1 cellular context compared by ENCODE assay signal in the genomic region with DNA sequence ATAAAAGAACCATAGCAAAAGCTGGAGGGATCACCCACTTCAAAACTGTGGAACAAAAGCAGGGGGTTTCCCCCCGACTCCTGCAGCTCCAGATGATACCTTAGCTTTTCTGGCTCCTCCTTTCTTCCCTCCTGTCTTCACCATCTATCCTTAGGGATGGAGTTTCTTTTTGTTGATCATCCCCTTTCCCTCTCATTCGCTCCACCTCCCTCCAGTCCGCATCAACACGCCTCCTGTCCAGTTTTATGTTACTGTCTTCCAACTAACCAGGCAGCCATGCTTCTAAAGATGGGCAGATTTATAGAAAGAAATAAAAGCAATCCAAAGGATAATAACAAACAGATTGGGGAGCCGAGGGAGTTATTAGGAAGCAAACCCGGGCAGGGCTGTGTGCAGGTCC.
TF ChIP-seq lines count a peak whose summit lies in the region.

No MANE protein-coding gene starts in this region.

TF ChIP-seq in GM23338, 12 proteins besides CTCF, POLR2A, EP300 and RAD21:
- TF ChIP-seq CREB1 (CRISPR knock-in tag; IDR thresholded peaks at IDR 0.05; ENCODE audit: low read depth) (no peak), NANOG (IDR thresholded peaks at IDR 0.05; ENCODE audit: borderline replicate concordance) (no peak), STAT1 (IDR thresholded peaks at IDR 0.05; ENCODE audit: unreplicated experiment) (no peak)
- TF ChIP-seq, protein P1, sequence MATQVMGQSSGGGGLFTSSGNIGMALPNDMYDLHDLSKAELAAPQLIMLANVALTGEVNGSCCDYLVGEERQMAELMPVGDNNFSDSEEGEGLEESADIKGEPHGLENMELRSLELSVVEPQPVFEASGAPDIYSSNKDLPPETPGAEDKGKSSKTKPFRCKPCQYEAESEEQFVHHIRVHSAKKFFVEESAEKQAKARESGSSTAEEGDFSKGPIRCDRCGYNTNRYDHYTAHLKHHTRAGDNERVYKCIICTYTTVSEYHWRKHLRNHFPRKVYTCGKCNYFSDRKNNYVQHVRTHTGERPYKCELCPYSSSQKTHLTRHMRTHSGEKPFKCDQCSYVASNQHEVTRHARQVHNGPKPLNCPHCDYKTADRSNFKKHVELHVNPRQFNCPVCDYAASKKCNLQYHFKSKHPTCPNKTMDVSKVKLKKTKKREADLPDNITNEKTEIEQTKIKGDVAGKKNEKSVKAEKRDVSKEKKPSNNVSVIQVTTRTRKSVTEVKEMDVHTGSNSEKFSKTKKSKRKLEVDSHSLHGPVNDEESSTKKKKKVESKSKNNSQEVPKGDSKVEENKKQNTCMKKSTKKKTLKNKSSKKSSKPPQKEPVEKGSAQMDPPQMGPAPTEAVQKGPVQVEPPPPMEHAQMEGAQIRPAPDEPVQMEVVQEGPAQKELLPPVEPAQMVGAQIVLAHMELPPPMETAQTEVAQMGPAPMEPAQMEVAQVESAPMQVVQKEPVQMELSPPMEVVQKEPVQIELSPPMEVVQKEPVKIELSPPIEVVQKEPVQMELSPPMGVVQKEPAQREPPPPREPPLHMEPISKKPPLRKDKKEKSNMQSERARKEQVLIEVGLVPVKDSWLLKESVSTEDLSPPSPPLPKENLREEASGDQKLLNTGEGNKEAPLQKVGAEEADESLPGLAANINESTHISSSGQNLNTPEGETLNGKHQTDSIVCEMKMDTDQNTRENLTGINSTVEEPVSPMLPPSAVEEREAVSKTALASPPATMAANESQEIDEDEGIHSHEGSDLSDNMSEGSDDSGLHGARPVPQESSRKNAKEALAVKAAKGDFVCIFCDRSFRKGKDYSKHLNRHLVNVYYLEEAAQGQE (IDR thresholded peaks at IDR 0.05; ENCODE audit: unreplicated experiment), result no peak
